ENCODE assay signal across 9 cellular contexts in the genomic region with DNA sequence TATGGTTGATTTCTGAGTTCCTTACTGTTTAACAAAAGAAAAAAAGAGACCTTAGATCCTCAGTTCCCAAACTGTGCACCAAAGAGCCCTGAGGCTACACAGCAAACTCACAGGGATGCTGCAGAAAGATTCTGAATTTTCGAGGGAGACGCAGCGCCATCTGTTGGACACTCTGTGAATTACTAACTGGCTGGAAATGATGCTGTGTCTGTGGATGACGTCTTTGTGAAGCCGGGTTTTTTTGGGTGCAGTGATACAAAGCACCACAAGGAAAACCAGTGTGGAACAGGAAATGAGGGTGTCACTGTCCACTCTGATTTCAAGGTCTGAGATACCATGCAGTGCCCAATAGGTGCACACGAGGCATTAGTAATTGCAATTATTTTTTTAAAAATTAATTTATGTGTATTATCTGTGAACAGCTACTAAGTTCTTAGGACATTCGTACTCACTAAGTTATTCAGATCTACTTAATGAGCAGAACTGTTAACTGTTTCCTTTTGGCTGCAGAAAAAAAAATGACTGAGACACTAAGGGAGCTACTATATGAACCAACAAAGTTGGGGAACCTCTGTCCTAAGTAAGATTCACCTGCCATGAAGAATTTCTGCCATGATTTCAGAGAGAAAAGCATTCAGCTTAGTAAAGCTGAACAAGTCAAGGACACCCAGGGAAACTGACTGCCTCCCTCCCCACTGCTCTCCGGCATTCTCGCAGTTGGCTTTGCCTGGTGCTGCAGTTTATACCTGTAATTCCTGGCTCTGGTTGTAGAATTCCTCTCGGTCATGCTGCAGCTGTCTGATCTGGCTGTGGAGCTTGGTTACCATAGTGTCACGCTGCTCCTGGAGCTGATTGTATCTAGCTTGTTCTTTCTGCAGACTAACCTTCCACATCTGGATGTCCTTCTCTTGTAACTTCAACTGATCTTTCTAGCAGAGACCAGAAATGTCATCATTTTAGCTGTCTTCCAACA. TPM values are rescaled to one million over a fixed set of nuclear protein-coding genes. Genes with fewer than 3 reads are reported as not detected.
DNase-seq lines count a peak whose midpoint lies in the region; ATAC-seq and TF ChIP-seq lines count a peak whose summit lies in the region.
"Had no signal": no experiment of that assay in that cellular context is flagged by ENCODE, and none has a peak within 500 bp of the region (broad histone marks: within the 10 kb centered on the region; RNA-seq: fewer than 3 reads in every experiment).

No MANE protein-coding gene starts in this region.

- H3K4me3 ChIP-seq in HEK293 (ENCODE audit: low read depth, low read length), result no peak overlapping the region
- H3K4me3 ChIP-seq in liver (ENCODE audit: low read depth in 1 of 3, low read length in 3 of 3), result no peak overlapping the region

- H3K4me1 ChIP-seq in HEK293 (ENCODE audit: control insufficient read depth, insufficient read depth, low read length), result no peaks in the 10 kb centered on the region
- H3K4me1 ChIP-seq in liver (ENCODE audit: control insufficient read depth in 4 of 4, insufficient read depth in 4 of 4, low read length in 3 of 4), result no peaks in the 10 kb centered on the region

- peak; percentile 71 to 80 for TF ChIP-seq RAD21 in liver (IDR thresholded peaks at IDR 0.05)

- H3K36me3 Mint-ChIP-seq in activated CD4-positive, alpha-beta T cell treated with anti-CD3 and anti-CD28 coated beads for 36 hours (ENCODE audit: low read depth), result peaks cover 17% of the 10 kb centered on the region
- peaks cover 28% of the 10 kb centered on the region for H3K36me3 Mint-ChIP-seq in chondrocyte (ENCODE audit: low read depth)

- H3K27ac ChIP-seq in HEK293 (ENCODE audit: extremely low read depth, low read depth, low read length) (no peak overlapping the region), liver (ENCODE audit: low read depth in 1 of 2, low read length in 2 of 2) (no peak overlapping the region)

- WGBS in liver, result 50% methylated on average over 11 of the region's 11 CpGs

- peak; percentile 40 for DNase-seq in CMK (ENCODE audit: low read depth)
- peak; percentile 83 for DNase-seq in NCI-H2227 (lab: John Stamatoyannopoulos, UW; ENCODE audit: unreplicated experiment)
- peak; percentile 87 for DNase-seq in activated CD4-positive, alpha-beta T cell treated with anti-CD3 and anti-CD28 coated beads for 36 hours
- no peak for DNase-seq in chondrocyte (ENCODE audit: low spot score)
- peak; percentile 48 to 69 (median 62) for DNase-seq in stimulated activated CD4-positive, alpha-beta T cell treated with anti-CD3 and anti-CD28 coated beads, TNF-alpha, amount 100 ng/mL, for 24 hours (ENCODE audit: low read depth in 3 of 3)

- H3K4me1 Mint-ChIP-seq in activated CD4-positive, alpha-beta T cell treated with anti-CD3 and anti-CD28 coated beads for 36 hours, result peaks cover 8% of the 10 kb centered on the region
- H3K4me1 Mint-ChIP-seq in chondrocyte (ENCODE audit: low read depth), result no peaks in the 10 kb centered on the region

- CTCF ChIA-PET in HEK293 (lab: Yijun Ruan, JAX), result interaction anchor here (0.6 to 6.6 kb wide), 60 partner anchors 9 to 1108 kb away, joined by 3 to 160 read pairs (median 4); a partner anchor contains a TSS
- CTCF ChIA-PET in activated CD4-positive, alpha-beta T cell treated with anti-CD3 and anti-CD28 coated beads for 36 hours (lab: Charles Lee), result interaction anchor here (0.6 to 3.6 kb wide), 41 partner anchors 9 to 599 kb away, joined by 3 to 29 read pairs (median 3); a partner anchor contains a TSS

- peak; percentile 99 for ATAC-seq in activated CD4-positive, alpha-beta T cell treated with anti-CD3 and anti-CD28 coated beads for 36 hours
- ATAC-seq in HG03571 (IDR thresholded peaks at IDR 0.05; ENCODE audit: unreplicated experiment), result no peak

- no peaks in the 10 kb centered on the region for H3K27me3 Mint-ChIP-seq in activated CD4-positive, alpha-beta T cell treated with anti-CD3 and anti-CD28 coated beads for 36 hours
- H3K27me3 Mint-ChIP-seq in chondrocyte (ENCODE audit: low read depth), result no peaks in the 10 kb centered on the region
- H3K27me3 Mint-ChIP-seq: activated naive CD4-positive, alpha-beta T cell treated with anti-CD3 and anti-CD28 coated beads, Interleukin-2, amount 50 U/mL, for 24 hours had no signal

- no peak overlapping the region for H3K27ac Mint-ChIP-seq in activated CD4-positive, alpha-beta T cell treated with anti-CD3 and anti-CD28 coated beads for 36 hours
- H3K27ac Mint-ChIP-seq in chondrocyte (ENCODE audit: unreplicated experiment), result peak overlapping the region; percentile 67
- H3K27ac Mint-ChIP-seq: activated naive CD4-positive, alpha-beta T cell treated with anti-CD3 and anti-CD28 coated beads, Interleukin-2, amount 50 U/mL, for 24 hours had no signal

- peaks cover 10 to 92% of the 10 kb centered on the region in 2 experiments for H3K36me3 ChIP-seq in HEK293 (ENCODE audit: control insufficient read depth in 2 of 2, insufficient read depth in 1 of 2, low read length in 2 of 2)
- peaks cover 8 to 83% (median 57%) of the 10 kb centered on the region in 4 donors for H3K36me3 ChIP-seq in liver (ENCODE audit: control insufficient read depth in 4 of 4, insufficient read depth in 3 of 4, low read depth in 1 of 4, low read length in 3 of 4)

- H3K9me3 ChIP-seq in HEK293 (ENCODE audit: control insufficient read depth, insufficient read depth, low read depth, low read length) (no peaks in the 10 kb centered on the region), liver (ENCODE audit: control insufficient read depth in 4 of 4, low read length in 3 of 4) (no peaks in the 10 kb centered on the region)

- H3K27me3 ChIP-seq in liver (ENCODE audit: control insufficient read depth in 4 of 4, insufficient read depth in 4 of 4, low read length in 3 of 4), result no peaks in the 10 kb centered on the region

- intact Hi-C loops in activated CD4-positive, alpha-beta T cell treated with anti-CD3 and anti-CD28 coated beads for 36 hours (cut with DNase I, micrococcal nuclease), result loop anchor here (1.0 to 5.0 kb wide), 7 partner anchors 24 to 232 kb away; a partner anchor contains a TSS

- POLR2A ChIA-PET in HEK293 (lab: Yijun Ruan, JAX), result interaction anchor here (0.9 kb wide), 1 partner anchor 231 kb away, joined by 3 read pairs; a partner anchor contains a TSS
- POLR2A ChIA-PET in activated CD4-positive, alpha-beta T cell treated with anti-CD3 and anti-CD28 coated beads for 36 hours (lab: Charles Lee), result interaction anchor here (0.6 kb wide), 1 partner anchor 51 kb away, joined by 4 read pairs; no protein-coding TSS in a partner anchor

- H3K9me3 Mint-ChIP-seq in activated CD4-positive, alpha-beta T cell treated with anti-CD3 and anti-CD28 coated beads for 36 hours (ENCODE audit: low read depth), result no peaks in the 10 kb centered on the region
- H3K9me3 Mint-ChIP-seq in chondrocyte (ENCODE audit: low read depth), result no peaks in the 10 kb centered on the region
- H3K9me3 Mint-ChIP-seq: activated naive CD4-positive, alpha-beta T cell treated with anti-CD3 and anti-CD28 coated beads, Interleukin-2, amount 50 U/mL, for 24 hours had no signal

- TF ChIP-seq CTCF in HEK293 (tag by site-specific recombination; IDR thresholded peaks at IDR 0.05) (peak; percentile 88), chondrocyte (IDR thresholded peaks at IDR 0.05) (peak; percentile 97), liver (IDR thresholded peaks at IDR 0.05; ENCODE audit: low read depth, low read length, missing input control) (peak; percentile 88)

- no peak overlapping the region for H3K9ac ChIP-seq in liver (ENCODE audit: low read depth in 1 of 2, low read length in 2 of 2)

- H3K4me3 Mint-ChIP-seq in activated CD4-positive, alpha-beta T cell treated with anti-CD3 and anti-CD28 coated beads for 36 hours, result no peak overlapping the region
- H3K4me3 Mint-ChIP-seq in chondrocyte (ENCODE audit: unreplicated experiment), result no peak overlapping the region
- H3K4me3 Mint-ChIP-seq: activated naive CD4-positive, alpha-beta T cell treated with anti-CD3 and anti-CD28 coated beads, Interleukin-2, amount 50 U/mL, for 24 hours had no signal

TF ChIP-seq in HEK293, 187 proteins besides CTCF, POLR2A, EP300 and RAD21 (continues in another document):
- TF ChIP-seq FEZF1 (tag by site-specific recombination; IDR thresholded peaks at IDR 0.05), result no peak
- peak; percentile 61 for TF ChIP-seq ZBTB21 (tag by site-specific recombination; IDR thresholded peaks at IDR 0.05)
- TF ChIP-seq, protein P1, sequence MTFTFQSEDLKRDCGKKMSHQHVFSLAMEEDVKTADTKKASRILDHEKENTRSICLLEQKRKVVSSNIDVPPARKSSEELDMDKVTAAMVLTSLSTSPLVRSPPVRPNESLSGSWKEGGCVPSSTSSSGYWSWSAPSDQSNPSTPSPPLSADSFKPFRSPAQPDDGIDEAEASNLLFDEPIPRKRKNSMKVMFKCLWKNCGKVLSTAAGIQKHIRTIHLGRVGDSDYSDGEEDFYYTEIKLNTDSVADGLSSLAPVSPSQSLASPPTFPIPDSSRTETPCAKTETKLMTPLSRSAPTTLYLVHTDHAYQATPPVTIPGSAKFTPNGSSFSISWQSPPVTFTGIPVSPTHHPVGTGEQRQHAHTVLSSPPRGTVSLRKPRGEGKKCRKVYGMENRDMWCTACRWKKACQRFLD (tag by site-specific recombination; IDR thresholded peaks at IDR 0.05), result no peak

TF ChIP-seq in liver, 16 proteins besides CTCF, POLR2A, EP300 and RAD21 (continues in another document):
- TF ChIP-seq, protein P2, sequence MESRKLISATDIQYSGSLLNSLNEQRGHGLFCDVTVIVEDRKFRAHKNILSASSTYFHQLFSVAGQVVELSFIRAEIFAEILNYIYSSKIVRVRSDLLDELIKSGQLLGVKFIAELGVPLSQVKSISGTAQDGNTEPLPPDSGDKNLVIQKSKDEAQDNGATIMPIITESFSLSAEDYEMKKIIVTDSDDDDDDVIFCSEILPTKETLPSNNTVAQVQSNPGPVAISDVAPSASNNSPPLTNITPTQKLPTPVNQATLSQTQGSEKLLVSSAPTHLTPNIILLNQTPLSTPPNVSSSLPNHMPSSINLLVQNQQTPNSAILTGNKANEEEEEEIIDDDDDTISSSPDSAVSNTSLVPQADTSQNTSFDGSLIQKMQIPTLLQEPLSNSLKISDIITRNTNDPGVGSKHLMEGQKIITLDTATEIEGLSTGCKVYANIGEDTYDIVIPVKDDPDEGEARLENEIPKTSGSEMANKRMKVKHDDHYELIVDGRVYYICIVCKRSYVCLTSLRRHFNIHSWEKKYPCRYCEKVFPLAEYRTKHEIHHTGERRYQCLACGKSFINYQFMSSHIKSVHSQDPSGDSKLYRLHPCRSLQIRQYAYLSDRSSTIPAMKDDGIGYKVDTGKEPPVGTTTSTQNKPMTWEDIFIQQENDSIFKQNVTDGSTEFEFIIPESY (IDR thresholded peaks at IDR 0.05), result no peak

RNA-seq across cellular contexts. Expression of a gene that starts 23.4 kb away (rescaled TPM):
- 1 to 10 TPM; 2.7 to 4.4 TPM for total RNA-seq in activated CD4-positive, alpha-beta T cell treated with anti-CD3 and anti-CD28 coated beads for 36 hours
- total RNA-seq in chondrocyte, result 3.3 to 5.4 TPM (median 3.7 TPM) in 3 replicates
- under 1 TPM; 0.67 to 0.84 TPM for total RNA-seq in liver
- polyA plus RNA-seq in liver, result 1 to 10 TPM; 1.1 to 1.3 TPM

RNA-seq across cellular contexts. Expression of a gene that starts 24.1 kb away (rescaled TPM):
- total RNA-seq in activated CD4-positive, alpha-beta T cell treated with anti-CD3 and anti-CD28 coated beads for 36 hours, result under 1 TPM in 1 of 2 experiments, not detected in 1; 0.21 TPM
- total RNA-seq in chondrocyte, result 0.22 to 1.5 TPM (median 0.33 TPM) in 3 replicates
- total RNA-seq in liver, result under 1 TPM; 0.08 to 0.14 TPM
- polyA plus RNA-seq in liver, result under 1 TPM; 0.07 to 0.26 TPM

RNA-seq across cellular contexts. Expression of a gene that starts 42.3 kb away (rescaled TPM):
- 10 to 100 TPM; 23.9 to 28.6 TPM for total RNA-seq in activated CD4-positive, alpha-beta T cell treated with anti-CD3 and anti-CD28 coated beads for 36 hours
- total RNA-seq in chondrocyte (37.7 to 50.7 TPM (median 42.5 TPM) in 3 replicates), liver (10 to 100 TPM; 19.9 to 33.5 TPM)
- 10 to 100 TPM in 1 of 2 donors, 1 to 10 TPM in 1; 4.6 to 11.3 TPM for polyA plus RNA-seq in liver
